Comparison of ENCODE assay signal across 9 cellular contexts in genomic region chr15:63203451-63204090, GRCh38. TPM values are rescaled to one million over a fixed set of nuclear protein-coding genes. Genes with fewer than 3 reads are reported as not detected.
DNase-seq lines count a peak whose midpoint lies in the region; ATAC-seq and TF ChIP-seq lines count a peak whose summit lies in the region.
"Had no signal": no experiment of that assay in that cellular context is flagged by ENCODE, and none has a peak within 500 bp of the region (broad histone marks: within the 10 kb centered on the region; RNA-seq: fewer than 3 reads in every experiment).

No MANE protein-coding gene starts in this region.

- H3K27me3 ChIP-seq in PC-3 (ENCODE audit: low read length), result no peaks in the 10 kb centered on the region

- BruUV-seq in PC-3 (replicated peaks; lab: Mats Ljungman, UMichigan), result no TSS peak

- POLR2A ChIA-PET in PC-3 (lab: Charles Lee; ENCODE audit: unreplicated experiment), result interaction anchor here (0.6 to 0.7 kb wide), 3 partner anchors 30 to 87 kb away, joined by 3 to 5 read pairs (median 4); no protein-coding TSS in a partner anchor

- no peak overlapping the region for H3K4me3 ChIP-seq in PC-3 (ENCODE audit: low read length)

- peak; percentile 18 for DNase-seq in PC-3
- peak; percentile 29 for DNase-seq in activated naive CD4-positive, alpha-beta T cell treated with anti-CD3 and anti-CD28 coated beads, Interleukin-2, amount 50 U/mL, for 16 hours
- DNase-seq in stimulated activated CD4-positive, alpha-beta T cell treated with anti-CD3 and anti-CD28 coated beads, Interleukin-2, amount 100 ng/mL, for 24 hours, result peak; percentile 23 to 44
- no peak for DNase-seq in GM10266 (ENCODE audit: extremely low spot score)
- no peak for DNase-seq in NCI-H2196 (lab: John Stamatoyannopoulos, UW; ENCODE audit: unreplicated experiment)
- no peak for DNase-seq in mucosa of gallbladder (ENCODE audit: low spot score)
- no peak for DNase-seq in NCI-H2227 (lab: John Stamatoyannopoulos, UW; ENCODE audit: unreplicated experiment)
- DNase-seq: glutamatergic neuron had no signal

- no peaks in the 10 kb centered on the region for H3K9me2 ChIP-seq in PC-3 (replicated peaks; ENCODE audit: low read length)

- H3K4me2 ChIP-seq in PC-3 (ENCODE audit: low read length), result no peak overlapping the region

- ATAC-seq in GM19467 (IDR thresholded peaks at IDR 0.05; ENCODE audit: unreplicated experiment) (peak; percentile 60), PC-3 (no peak)

- H3F3A ChIP-seq in PC-3 (ENCODE audit: low read length, unreplicated experiment), result no peaks in the 10 kb centered on the region

- H3K4me1 ChIP-seq in PC-3 (ENCODE audit: insufficient read depth, low read length), result peaks cover 45% of the 10 kb centered on the region

- intact Hi-C loops in PC-3 (cut with micrococcal nuclease), result no loop called here

- H3K27ac ChIP-seq in PC-3 (ENCODE audit: low read length), result no peak overlapping the region

- H4K20me1 ChIP-seq in PC-3 (ENCODE audit: low read length), result no peaks in the 10 kb centered on the region

- H3K9ac ChIP-seq in PC-3 (ENCODE audit: low read length), result no peak overlapping the region

- no peak overlapping the region for H2AFZ ChIP-seq in PC-3 (ENCODE audit: low read length)

- H3K79me2 ChIP-seq in PC-3 (ENCODE audit: low read length), result peaks cover 18% of the 10 kb centered on the region

- no peaks in the 10 kb centered on the region for H3K36me3 ChIP-seq in PC-3 (ENCODE audit: low read depth, low read length)

- CTCF ChIA-PET in PC-3 (lab: Charles Lee), result no interaction called here

- no peak for TF ChIP-seq CTCF in PC-3 (conservative IDR thresholded peaks at IDR 0.05; ENCODE audit: low read depth, low read length)
- TF ChIP-seq CTCF in GM10266 (IDR thresholded peaks at IDR 0.05; ENCODE audit: control insufficient read depth, insufficient read depth, low read depth, missing control alignments), result no peak

- no peaks in the 10 kb centered on the region for H3K9me3 ChIP-seq in PC-3 (ENCODE audit: low read length)

RNA-seq across cellular contexts. Expression of gene RAB8B, which starts 14.2 kb away (rescaled TPM):
- total RNA-seq in PC-3 (2014; rRNA removed) (6.2 and 8.5 TPM in 2 replicates), mucosa of gallbladder (41.4 TPM)

RNA-seq across cellular contexts. Expression of gene RPS27L, which starts 46.3 kb away (rescaled TPM):
- total RNA-seq in PC-3 (2014; rRNA removed) (33.9 and 48.5 TPM in 2 replicates), mucosa of gallbladder (179 TPM)

Comparison
In these comparisons a context has a peak if more than half of its experiments do, and no peak if none do; other contexts are left out.
1. DNase-seq: peak in PC-3 (single experiment), activated naive CD4-positive, alpha-beta T cell treated with anti-CD3 and anti-CD28 coated beads, Interleukin-2, amount 50 U/mL, for 16 hours (single experiment) and stimulated activated CD4-positive, alpha-beta T cell treated with anti-CD3 and anti-CD28 coated beads, Interleukin-2, amount 100 ng/mL, for 24 hours (2 of 2); none in GM10266 (single experiment), NCI-H2196 (single experiment), mucosa of gallbladder (single experiment) and NCI-H2227 (single experiment).